7 cellular contexts compared by ENCODE assay signal in genomic region chr10:28179490-28180099, GRCh38.
DNase-seq lines count a peak whose midpoint lies in the region; ATAC-seq and TF ChIP-seq lines count a peak whose summit lies in the region.

No MANE protein-coding gene starts in this region.

- DNase-seq in DMS53 treated with DMSO at 0.1 percent for 48 hours (lab: John Stamatoyannopoulos, UW; ENCODE audit: unreplicated experiment) (peak; percentile 49), Kasumi-1 (lab: John Stamatoyannopoulos, UW) (peak; percentile 33 to 63), SW 1271 (lab: John Stamatoyannopoulos, UW) (peak; percentile 24 to 89), endodermal cell (no peak), midbrain (lab: John Stamatoyannopoulos, UW) (peak; percentile 36), UCSD-AML1 (lab: John Stamatoyannopoulos, UW; ENCODE audit: unreplicated experiment) (no peak)

- no peaks in the 10 kb centered on the region for H3K9me3 Mint-ChIP-seq in endodermal cell

- no peaks in the 10 kb centered on the region for H3K9me3 ChIP-seq in endodermal cell (ENCODE audit: control insufficient read depth, low read length)

- peak; percentile 85 for TF ChIP-seq CTCF in endodermal cell (conservative IDR thresholded peaks at IDR 0.05)

- ATAC-seq in GM19043 (IDR thresholded peaks at IDR 0.05; ENCODE audit: low read depth, unreplicated experiment): peak; percentile 55

- no peak overlapping the region for H3K27ac Mint-ChIP-seq in endodermal cell

- H3K4me1 ChIP-seq in endodermal cell (ENCODE audit: control insufficient read depth, insufficient read depth, low read length): no peaks in the 10 kb centered on the region

- no peak overlapping the region for H3K27ac ChIP-seq in endodermal cell (ENCODE audit: low read depth, low read length)

- H3K4me1 Mint-ChIP-seq in endodermal cell: peaks cover 2% of the 10 kb centered on the region

- no peak overlapping the region for H3K9ac ChIP-seq in endodermal cell (ENCODE audit: extremely low read depth, low read length, poor library complexity, severe bottlenecking)

- H3K27me3 ChIP-seq in endodermal cell (ENCODE audit: control insufficient read depth, insufficient read depth, low read length, poor library complexity, severe bottlenecking): peaks cover 6% of the 10 kb centered on the region

- H3K4me3 ChIP-seq in endodermal cell (ENCODE audit: low read length): no peak overlapping the region

- H3K4me3 Mint-ChIP-seq in endodermal cell: no peak overlapping the region

- no peaks in the 10 kb centered on the region for H3K27me3 Mint-ChIP-seq in endodermal cell (ENCODE audit: insufficient read depth)

- H3K36me3 ChIP-seq in endodermal cell (ENCODE audit: control insufficient read depth, insufficient read depth, low read length): no peaks in the 10 kb centered on the region

- WGBS in endodermal cell (ENCODE audit: insufficient coverage in 1 of 2, insufficient read length in 1 of 2), 2 experiments: 5 to 11% methylated on average over 1 to 2 of the region's 2 CpGs

- H3K36me3 Mint-ChIP-seq in endodermal cell (ENCODE audit: low read depth): no peaks in the 10 kb centered on the region

Comparison
In these comparisons a context has a peak if more than half of its experiments do, and no peak if none do; other contexts are left out.
1. DNase-seq: peak in DMS53 treated with DMSO at 0.1 percent for 48 hours (single experiment), Kasumi-1 (2 of 2), SW 1271 (2 of 2) and midbrain (single experiment); none in endodermal cell (single experiment) and UCSD-AML1 (single experiment).